ENCODE assay signal across 13 cellular contexts in the genomic region with DNA sequence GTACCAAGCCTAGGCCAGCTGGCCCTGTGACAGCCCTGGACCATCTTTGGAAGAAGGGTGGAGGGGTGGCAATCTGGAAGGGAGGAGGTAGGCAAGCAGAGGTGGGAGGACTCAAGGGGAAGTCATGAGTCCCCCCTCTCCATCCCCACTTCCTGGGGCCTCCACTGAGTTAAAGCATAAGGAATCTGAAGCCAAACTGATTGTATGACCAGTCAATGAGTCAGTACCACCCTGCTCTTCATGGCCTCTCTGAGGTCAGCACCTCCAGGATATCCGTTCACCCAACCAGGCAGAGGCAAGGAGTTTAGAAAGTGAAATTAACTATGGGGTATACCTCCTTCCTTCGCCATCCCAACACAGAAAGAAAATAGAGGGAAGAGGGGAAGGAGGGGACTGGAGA.
DNase-seq lines count a peak whose midpoint lies in the region; ATAC-seq, FAIRE-seq and TF ChIP-seq lines count a peak whose summit lies in the region.
"Had no signal": no experiment of that assay in that cellular context is flagged by ENCODE, and none has a peak within 500 bp of the region (broad histone marks: within the 10 kb centered on the region; RNA-seq: fewer than 3 reads in every experiment).

No MANE protein-coding gene starts in this region.

- no peak overlapping the region for H4K91ac ChIP-seq in H9 (ENCODE audit: insufficient read length, low read depth, low read length)

- no peak overlapping the region for H2AFZ ChIP-seq in H9 (ENCODE audit: low read length)

- no peak for ATAC-seq in left cardiac atrium
- ATAC-seq in GM21360 (IDR thresholded peaks at IDR 0.05; ENCODE audit: unreplicated experiment): no peak
- ATAC-seq: T-helper 17 cell had no signal

- H2BK120ac ChIP-seq in H9 (ENCODE audit: low read depth, low read length, poor library complexity, severe bottlenecking): no peak overlapping the region

- H4K20me1 ChIP-seq in H9 (ENCODE audit: control insufficient read depth, insufficient read depth, insufficient read length): no peaks in the 10 kb centered on the region

- H3K79me2 ChIP-seq in H9 (ENCODE audit: insufficient read depth, low read length): no peaks in the 10 kb centered on the region

- no peak for FAIRE-seq in bronchial epithelial cell (lab: Jason Lieb, UNC)

- H3K56ac ChIP-seq in H9 (ENCODE audit: insufficient read length, low read depth, low read length): no peak overlapping the region

- no peak overlapping the region for H2BK20ac ChIP-seq in H9 (ENCODE audit: low read depth, low read length, poor library complexity, severe bottlenecking)

- DNase-seq in Caco-2 (no peak), NB4 (ENCODE audit: low read depth) (peak; percentile 26), bronchial epithelial cell (ENCODE audit: low read depth) (peak; percentile 87), left cardiac atrium (no peak), H9 (no peak), NCI-H510A treated with DMSO at 0.1 percent for 48 hours (lab: John Stamatoyannopoulos, UW) (no peak)
- DNase-seq: activated CD8-positive, alpha-beta memory T cell treated with anti-CD3 and anti-CD28 coated beads for 24 hours; activated naive CD8-positive, alpha-beta T cell treated with anti-CD3 and anti-CD28 coated beads for 36 hours; NCI-H1105; T-helper 17 cell; trophoblast cell had no signal

- no peak overlapping the region for H3K23ac ChIP-seq in H9 (ENCODE audit: insufficient read length, low read depth, low read length)

- H3K14ac ChIP-seq in H9 (ENCODE audit: insufficient read depth, low read length): no peak overlapping the region

- no peak overlapping the region for H4K5ac ChIP-seq in H9 (ENCODE audit: insufficient read length, low read depth, low read length)

- CTCF ChIA-PET in Caco-2 (lab: Charles Lee): no interaction called here

- H3K4me3 ChIP-seq in Caco-2 (ENCODE audit: low read depth, low read length) (no peak overlapping the region), NB4 (ENCODE audit: low read depth, low read length) (no peak overlapping the region), bronchial epithelial cell (ENCODE audit: low read depth, low read length) (no peak overlapping the region), mesodermal cell (ENCODE audit: extremely low read depth, insufficient read depth, low read length, poor library complexity, severe bottlenecking) (no peak overlapping the region)

- H3K36me3 ChIP-seq in Caco-2 (ENCODE audit: control insufficient read depth, insufficient read depth, low read length): no peaks in the 10 kb centered on the region
- no peaks in the 10 kb centered on the region for H3K36me3 ChIP-seq in bronchial epithelial cell (ENCODE audit: control insufficient read depth, insufficient read depth, low read length)
- no peaks in the 10 kb centered on the region for H3K36me3 ChIP-seq in mesodermal cell (ENCODE audit: control insufficient read depth, insufficient read depth, low read length)

- H3K27me3 Mint-ChIP-seq in Caco-2 (ENCODE audit: insufficient read depth, unreplicated experiment) (no peaks in the 10 kb centered on the region), H9 (ENCODE audit: low read depth) (peaks cover 16% of the 10 kb centered on the region)
- H3K27me3 Mint-ChIP-seq: activated naive CD8-positive, alpha-beta T cell treated with anti-CD3 and anti-CD28 coated beads for 36 hours; T-helper 17 cell had no signal

- H3T11ph ChIP-seq in H9 (ENCODE audit: low read length): no peak overlapping the region

- no peak overlapping the region for H2BK5ac ChIP-seq in H9 (ENCODE audit: insufficient read length, low read length)

- WGBS in mesodermal cell (ENCODE audit: insufficient coverage in 2 of 2), 2 experiments: no CpG with 5 or more reads among the region's 2 CpGs
- WGBS in H9 (ENCODE audit: extremely low coverage, insufficient read length, low lambda C conversion rate): no CpG with 5 or more reads among the region's 2 CpGs

- no TSS peak for BruUV-seq in Caco-2 (replicated peaks; lab: Mats Ljungman, UMichigan)

- H2AK5ac ChIP-seq in H9 (ENCODE audit: insufficient read length, low read length): no peak overlapping the region

- H3K27me3 ChIP-seq in Caco-2 (replicated peaks; ENCODE audit: control insufficient read depth, insufficient read depth, low read length): no peaks in the 10 kb centered on the region
- H3K27me3 ChIP-seq in bronchial epithelial cell (ENCODE audit: control insufficient read depth, insufficient read depth, low read length): no peaks in the 10 kb centered on the region
- no peaks in the 10 kb centered on the region for H3K27me3 ChIP-seq in H9 (ENCODE audit: insufficient read depth, low read length)

- no peak for TF ChIP-seq POLR2A in NB4 (IDR thresholded peaks at IDR 0.05; ENCODE audit: extremely low read depth, insufficient read length)

- H3K9ac ChIP-seq in H9 (ENCODE audit: extremely low read depth, insufficient read length, low read length): no peak overlapping the region

- no peak overlapping the region for H3K4me2 ChIP-seq in H9 (ENCODE audit: insufficient read depth, insufficient read length, low read length)

- H2BK15ac ChIP-seq in H9 (ENCODE audit: low read depth, low read length): no peak overlapping the region

- H3K18ac ChIP-seq in H9 (ENCODE audit: insufficient read length, low read depth, low read length): no peak overlapping the region

- H4K8ac ChIP-seq in H9 (replicated peaks; ENCODE audit: insufficient read length, low read depth, low read length): no peak overlapping the region

- POLR2A ChIA-PET in Caco-2 (lab: Charles Lee): no interaction called here

- H3K79me1 ChIP-seq in H9 (ENCODE audit: insufficient read depth, low read depth, low read length, poor library complexity, severe bottlenecking): no peaks in the 10 kb centered on the region

- H3K4me3 Mint-ChIP-seq in Caco-2 (ENCODE audit: unreplicated experiment): no peak overlapping the region
- no peak overlapping the region for H3K4me3 Mint-ChIP-seq in H9
- H3K4me3 Mint-ChIP-seq: activated naive CD8-positive, alpha-beta T cell treated with anti-CD3 and anti-CD28 coated beads for 36 hours; T-helper 17 cell had no signal

- H3K23me2 ChIP-seq in H9 (ENCODE audit: insufficient read length, low read depth, low read length, poor library complexity, severe bottlenecking): no peaks in the 10 kb centered on the region

- peak overlapping the region; percentile 0 for H3K27ac ChIP-seq in mesodermal cell (ENCODE audit: low read depth, low read length, severe bottlenecking)
- H3K27ac ChIP-seq in H9 (ENCODE audit: insufficient read length, low read depth, low read length): no peak overlapping the region

- H3K9me3 ChIP-seq in Caco-2 (no peaks in the 10 kb centered on the region), mesodermal cell (ENCODE audit: control insufficient read depth, low read length) (no peaks in the 10 kb centered on the region), H9 (ENCODE audit: control insufficient read depth, low read depth, low read length) (no peaks in the 10 kb centered on the region)

- H3K9me3 Mint-ChIP-seq in Caco-2 (ENCODE audit: unreplicated experiment) (no peaks in the 10 kb centered on the region), H9 (no peaks in the 10 kb centered on the region)
- H3K9me3 Mint-ChIP-seq: activated naive CD8-positive, alpha-beta T cell treated with anti-CD3 and anti-CD28 coated beads for 36 hours had no signal

- intact Hi-C loops in Caco-2 (cut with micrococcal nuclease; ENCODE audit: unreplicated experiment): no loop called here
- intact Hi-C loops in left cardiac atrium (cut with DNase I): no loop called here

- no peak overlapping the region for H2BK12ac ChIP-seq in H9 (ENCODE audit: insufficient read length, low read depth, low read length)

- no peak overlapping the region for H3K4ac ChIP-seq in H9 (ENCODE audit: low read depth, low read length)

- H3K36me3 Mint-ChIP-seq in Caco-2 (ENCODE audit: insufficient read depth, unreplicated experiment) (peaks cover 19% of the 10 kb centered on the region), H9 (ENCODE audit: insufficient read depth in 1 of 3, low read depth in 3 of 3) (no peaks in the 10 kb centered on the region)
- H3K36me3 Mint-ChIP-seq: activated naive CD8-positive, alpha-beta T cell treated with anti-CD3 and anti-CD28 coated beads for 36 hours had no signal

- TF ChIP-seq CTCF in Caco-2 (IDR thresholded peaks at IDR 0.05; ENCODE audit: insufficient read depth in 1 of 2, low read depth in 1 of 2, low read length in 1 of 2, severe bottlenecking in 1 of 2, unreplicated experiment in 1 of 2) (no peak), NB4 (IDR thresholded peaks at IDR 0.05; ENCODE audit: low read depth, low read length) (no peak), bronchial epithelial cell (IDR thresholded peaks at IDR 0.05; ENCODE audit: insufficient read depth, low read length, severe bottlenecking) (no peak), H9 (conservative IDR thresholded peaks at IDR 0.05) (no peak)

- H3K27ac Mint-ChIP-seq in Caco-2 (ENCODE audit: unreplicated experiment) (peak overlapping the region; percentile 64), H9 (no peak overlapping the region)
- H3K27ac Mint-ChIP-seq: activated naive CD8-positive, alpha-beta T cell treated with anti-CD3 and anti-CD28 coated beads for 36 hours; T-helper 17 cell had no signal

- H3K4me1 ChIP-seq in Caco-2 (peaks cover 8% of the 10 kb centered on the region), mesodermal cell (ENCODE audit: control insufficient read depth, insufficient read depth, low read length, poor library complexity, severe bottlenecking) (peaks cover 49% of the 10 kb centered on the region), H9 (ENCODE audit: insufficient read depth, low read length) (no peaks in the 10 kb centered on the region; the same call in 1 of the 2 replicates)

- H3K4me1 Mint-ChIP-seq in Caco-2 (ENCODE audit: low read depth, unreplicated experiment) (peaks cover 13% of the 10 kb centered on the region), H9 (peaks cover 15 to 20% of the 10 kb centered on the region in 2 experiments)
- H3K4me1 Mint-ChIP-seq: activated naive CD8-positive, alpha-beta T cell treated with anti-CD3 and anti-CD28 coated beads for 36 hours; T-helper 17 cell had no signal

Comparison
In these comparisons a context has a peak if more than half of its experiments do, and no peak if none do; other contexts are left out.
1. DNase-seq: peak in NB4 (single experiment) and bronchial epithelial cell (single experiment); none in Caco-2 (0 of 2), left cardiac atrium (single experiment), H9 (single experiment) and NCI-H510A treated with DMSO at 0.1 percent for 48 hours (single experiment).